In genomic region chr3:80870476-80871041, GRCh38 we compare ENCODE assay signal across 1 cellular context.
TF ChIP-seq lines count a peak whose summit lies in the region.

No MANE protein-coding gene starts in this region.

TF ChIP-seq in H1, 55 proteins besides CTCF, POLR2A, EP300 and RAD21 (continued from another document):
- TF ChIP-seq CHD7 (IDR thresholded peaks at IDR 0.05; ENCODE audit: insufficient replicate concordance, low read length) (no peak), PHF8 (conservative IDR thresholded peaks at IDR 0.05; ENCODE audit: low read depth, low read length) (no peak), SP1 (IDR thresholded peaks at IDR 0.05; ENCODE audit: low read depth, low read length) (no peak), SIN3A (conservative IDR thresholded peaks at IDR 0.05 in 1 of 2, IDR thresholded peaks at IDR 0.05 in 1 of 2; ENCODE audit: low read depth in 1 of 2, low read length in 2 of 2) (no peak), CBX8 (IDR thresholded peaks at IDR 0.05; ENCODE audit: borderline replicate concordance, low read depth, low read length) (no peak), SP4 (IDR thresholded peaks at IDR 0.05; ENCODE audit: low read length) (no peak), KDM5A (IDR thresholded peaks at IDR 0.05; ENCODE audit: low read length) (no peak), JUN (IDR thresholded peaks at IDR 0.05; ENCODE audit: low read depth, low read length) (no peak), RFX5 (IDR thresholded peaks at IDR 0.05; ENCODE audit: borderline replicate concordance, low read depth, low read length) (no peak), CHD1 (IDR thresholded peaks at IDR 0.05; ENCODE audit: low read depth, low read length) (no peak), BCL11A (IDR thresholded peaks at IDR 0.05; ENCODE audit: low read depth in 2 of 2, low read length in 2 of 2) (no peak), NRF1 (IDR thresholded peaks at IDR 0.05; ENCODE audit: low read depth, low read length) (no peak)
